In genomic region chr19:33392341-33393285, GRCh38 we compare ENCODE assay signal across 1 cellular context.
TF ChIP-seq lines count a peak whose summit lies in the region.

No MANE protein-coding gene starts in this region.

TF ChIP-seq in K562, 482 proteins besides CTCF, POLR2A, EP300 and RAD21:
- TF ChIP-seq ZNF318 (IDR thresholded peaks at IDR 0.05; ENCODE audit: borderline replicate concordance in 1 of 2, low read depth in 1 of 2) = no peak
- no peak for TF ChIP-seq STAT6 (CRISPR knock-in tag; IDR thresholded peaks at IDR 0.05)
- no peak for TF ChIP-seq MAFF (IDR thresholded peaks at IDR 0.05; ENCODE audit: low read length)
- TF ChIP-seq SETDB1 (IDR thresholded peaks at IDR 0.05; ENCODE audit: low read length) = no peak
- TF ChIP-seq LEF1 (IDR thresholded peaks at IDR 0.05) = no peak
- TF ChIP-seq, protein P1, sequence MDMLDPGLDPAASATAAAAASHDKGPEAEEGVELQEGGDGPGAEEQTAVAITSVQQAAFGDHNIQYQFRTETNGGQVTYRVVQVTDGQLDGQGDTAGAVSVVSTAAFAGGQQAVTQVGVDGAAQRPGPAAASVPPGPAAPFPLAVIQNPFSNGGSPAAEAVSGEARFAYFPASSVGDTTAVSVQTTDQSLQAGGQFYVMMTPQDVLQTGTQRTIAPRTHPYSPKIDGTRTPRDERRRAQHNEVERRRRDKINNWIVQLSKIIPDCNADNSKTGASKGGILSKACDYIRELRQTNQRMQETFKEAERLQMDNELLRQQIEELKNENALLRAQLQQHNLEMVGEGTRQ (CRISPR knock-in tag; IDR thresholded peaks at IDR 0.05) = 0 out of 2 replicates have a peak, but pooled peaks have one; percentile 11
- TF ChIP-seq SMARCA5 (IDR thresholded peaks at IDR 0.05) = no peak
- TF ChIP-seq L3MBTL2 (IDR thresholded peaks at IDR 0.05) = no peak
- TF ChIP-seq, protein P2, sequence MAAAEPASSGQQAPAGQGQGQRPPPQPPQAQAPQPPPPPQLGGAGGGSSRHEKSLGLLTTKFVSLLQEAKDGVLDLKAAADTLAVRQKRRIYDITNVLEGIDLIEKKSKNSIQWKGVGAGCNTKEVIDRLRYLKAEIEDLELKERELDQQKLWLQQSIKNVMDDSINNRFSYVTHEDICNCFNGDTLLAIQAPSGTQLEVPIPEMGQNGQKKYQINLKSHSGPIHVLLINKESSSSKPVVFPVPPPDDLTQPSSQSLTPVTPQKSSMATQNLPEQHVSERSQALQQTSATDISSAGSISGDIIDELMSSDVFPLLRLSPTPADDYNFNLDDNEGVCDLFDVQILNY (CRISPR knock-in tag; IDR thresholded peaks at IDR 0.05) = no peak
- TF ChIP-seq, protein P3, sequence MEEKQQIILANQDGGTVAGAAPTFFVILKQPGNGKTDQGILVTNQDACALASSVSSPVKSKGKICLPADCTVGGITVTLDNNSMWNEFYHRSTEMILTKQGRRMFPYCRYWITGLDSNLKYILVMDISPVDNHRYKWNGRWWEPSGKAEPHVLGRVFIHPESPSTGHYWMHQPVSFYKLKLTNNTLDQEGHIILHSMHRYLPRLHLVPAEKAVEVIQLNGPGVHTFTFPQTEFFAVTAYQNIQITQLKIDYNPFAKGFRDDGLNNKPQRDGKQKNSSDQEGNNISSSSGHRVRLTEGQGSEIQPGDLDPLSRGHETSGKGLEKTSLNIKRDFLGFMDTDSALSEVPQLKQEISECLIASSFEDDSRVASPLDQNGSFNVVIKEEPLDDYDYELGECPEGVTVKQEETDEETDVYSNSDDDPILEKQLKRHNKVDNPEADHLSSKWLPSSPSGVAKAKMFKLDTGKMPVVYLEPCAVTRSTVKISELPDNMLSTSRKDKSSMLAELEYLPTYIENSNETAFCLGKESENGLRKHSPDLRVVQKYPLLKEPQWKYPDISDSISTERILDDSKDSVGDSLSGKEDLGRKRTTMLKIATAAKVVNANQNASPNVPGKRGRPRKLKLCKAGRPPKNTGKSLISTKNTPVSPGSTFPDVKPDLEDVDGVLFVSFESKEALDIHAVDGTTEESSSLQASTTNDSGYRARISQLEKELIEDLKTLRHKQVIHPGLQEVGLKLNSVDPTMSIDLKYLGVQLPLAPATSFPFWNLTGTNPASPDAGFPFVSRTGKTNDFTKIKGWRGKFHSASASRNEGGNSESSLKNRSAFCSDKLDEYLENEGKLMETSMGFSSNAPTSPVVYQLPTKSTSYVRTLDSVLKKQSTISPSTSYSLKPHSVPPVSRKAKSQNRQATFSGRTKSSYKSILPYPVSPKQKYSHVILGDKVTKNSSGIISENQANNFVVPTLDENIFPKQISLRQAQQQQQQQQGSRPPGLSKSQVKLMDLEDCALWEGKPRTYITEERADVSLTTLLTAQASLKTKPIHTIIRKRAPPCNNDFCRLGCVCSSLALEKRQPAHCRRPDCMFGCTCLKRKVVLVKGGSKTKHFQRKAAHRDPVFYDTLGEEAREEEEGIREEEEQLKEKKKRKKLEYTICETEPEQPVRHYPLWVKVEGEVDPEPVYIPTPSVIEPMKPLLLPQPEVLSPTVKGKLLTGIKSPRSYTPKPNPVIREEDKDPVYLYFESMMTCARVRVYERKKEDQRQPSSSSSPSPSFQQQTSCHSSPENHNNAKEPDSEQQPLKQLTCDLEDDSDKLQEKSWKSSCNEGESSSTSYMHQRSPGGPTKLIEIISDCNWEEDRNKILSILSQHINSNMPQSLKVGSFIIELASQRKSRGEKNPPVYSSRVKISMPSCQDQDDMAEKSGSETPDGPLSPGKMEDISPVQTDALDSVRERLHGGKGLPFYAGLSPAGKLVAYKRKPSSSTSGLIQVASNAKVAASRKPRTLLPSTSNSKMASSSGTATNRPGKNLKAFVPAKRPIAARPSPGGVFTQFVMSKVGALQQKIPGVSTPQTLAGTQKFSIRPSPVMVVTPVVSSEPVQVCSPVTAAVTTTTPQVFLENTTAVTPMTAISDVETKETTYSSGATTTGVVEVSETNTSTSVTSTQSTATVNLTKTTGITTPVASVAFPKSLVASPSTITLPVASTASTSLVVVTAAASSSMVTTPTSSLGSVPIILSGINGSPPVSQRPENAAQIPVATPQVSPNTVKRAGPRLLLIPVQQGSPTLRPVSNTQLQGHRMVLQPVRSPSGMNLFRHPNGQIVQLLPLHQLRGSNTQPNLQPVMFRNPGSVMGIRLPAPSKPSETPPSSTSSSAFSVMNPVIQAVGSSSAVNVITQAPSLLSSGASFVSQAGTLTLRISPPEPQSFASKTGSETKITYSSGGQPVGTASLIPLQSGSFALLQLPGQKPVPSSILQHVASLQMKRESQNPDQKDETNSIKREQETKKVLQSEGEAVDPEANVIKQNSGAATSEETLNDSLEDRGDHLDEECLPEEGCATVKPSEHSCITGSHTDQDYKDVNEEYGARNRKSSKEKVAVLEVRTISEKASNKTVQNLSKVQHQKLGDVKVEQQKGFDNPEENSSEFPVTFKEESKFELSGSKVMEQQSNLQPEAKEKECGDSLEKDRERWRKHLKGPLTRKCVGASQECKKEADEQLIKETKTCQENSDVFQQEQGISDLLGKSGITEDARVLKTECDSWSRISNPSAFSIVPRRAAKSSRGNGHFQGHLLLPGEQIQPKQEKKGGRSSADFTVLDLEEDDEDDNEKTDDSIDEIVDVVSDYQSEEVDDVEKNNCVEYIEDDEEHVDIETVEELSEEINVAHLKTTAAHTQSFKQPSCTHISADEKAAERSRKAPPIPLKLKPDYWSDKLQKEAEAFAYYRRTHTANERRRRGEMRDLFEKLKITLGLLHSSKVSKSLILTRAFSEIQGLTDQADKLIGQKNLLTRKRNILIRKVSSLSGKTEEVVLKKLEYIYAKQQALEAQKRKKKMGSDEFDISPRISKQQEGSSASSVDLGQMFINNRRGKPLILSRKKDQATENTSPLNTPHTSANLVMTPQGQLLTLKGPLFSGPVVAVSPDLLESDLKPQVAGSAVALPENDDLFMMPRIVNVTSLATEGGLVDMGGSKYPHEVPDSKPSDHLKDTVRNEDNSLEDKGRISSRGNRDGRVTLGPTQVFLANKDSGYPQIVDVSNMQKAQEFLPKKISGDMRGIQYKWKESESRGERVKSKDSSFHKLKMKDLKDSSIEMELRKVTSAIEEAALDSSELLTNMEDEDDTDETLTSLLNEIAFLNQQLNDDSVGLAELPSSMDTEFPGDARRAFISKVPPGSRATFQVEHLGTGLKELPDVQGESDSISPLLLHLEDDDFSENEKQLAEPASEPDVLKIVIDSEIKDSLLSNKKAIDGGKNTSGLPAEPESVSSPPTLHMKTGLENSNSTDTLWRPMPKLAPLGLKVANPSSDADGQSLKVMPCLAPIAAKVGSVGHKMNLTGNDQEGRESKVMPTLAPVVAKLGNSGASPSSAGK (IDR thresholded peaks at IDR 0.05) = peak; percentile 30; the same call in 1 of the 2 replicates
- TF ChIP-seq MTA3 (IDR thresholded peaks at IDR 0.05; ENCODE audit: borderline replicate concordance) = no peak
- no peak for TF ChIP-seq ZKSCAN8 (CRISPR knock-in tag; IDR thresholded peaks at IDR 0.05)
- TF ChIP-seq, protein P4, sequence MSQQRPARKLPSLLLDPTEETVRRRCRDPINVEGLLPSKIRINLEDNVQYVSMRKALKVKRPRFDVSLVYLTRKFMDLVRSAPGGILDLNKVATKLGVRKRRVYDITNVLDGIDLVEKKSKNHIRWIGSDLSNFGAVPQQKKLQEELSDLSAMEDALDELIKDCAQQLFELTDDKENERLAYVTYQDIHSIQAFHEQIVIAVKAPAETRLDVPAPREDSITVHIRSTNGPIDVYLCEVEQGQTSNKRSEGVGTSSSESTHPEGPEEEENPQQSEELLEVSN (IDR thresholded peaks at IDR 0.05; ENCODE audit: borderline replicate concordance in 1 of 2, extremely low read depth in 1 of 2, insufficient read depth in 1 of 2, insufficient read length in 1 of 2, low read depth in 1 of 2, low read length in 1 of 2, poor library complexity in 1 of 2, severe bottlenecking in 1 of 2) = peak in 1 of 2 experiments; percentile 23
- peak; percentile 80 for TF ChIP-seq NFIC (IDR thresholded peaks at IDR 0.05)
- TF ChIP-seq BHLHE40 (IDR thresholded peaks at IDR 0.05; ENCODE audit: low read length) = 0 out of 2 replicates have a peak, but pooled peaks have one; percentile 23
- TF ChIP-seq, protein P5, sequence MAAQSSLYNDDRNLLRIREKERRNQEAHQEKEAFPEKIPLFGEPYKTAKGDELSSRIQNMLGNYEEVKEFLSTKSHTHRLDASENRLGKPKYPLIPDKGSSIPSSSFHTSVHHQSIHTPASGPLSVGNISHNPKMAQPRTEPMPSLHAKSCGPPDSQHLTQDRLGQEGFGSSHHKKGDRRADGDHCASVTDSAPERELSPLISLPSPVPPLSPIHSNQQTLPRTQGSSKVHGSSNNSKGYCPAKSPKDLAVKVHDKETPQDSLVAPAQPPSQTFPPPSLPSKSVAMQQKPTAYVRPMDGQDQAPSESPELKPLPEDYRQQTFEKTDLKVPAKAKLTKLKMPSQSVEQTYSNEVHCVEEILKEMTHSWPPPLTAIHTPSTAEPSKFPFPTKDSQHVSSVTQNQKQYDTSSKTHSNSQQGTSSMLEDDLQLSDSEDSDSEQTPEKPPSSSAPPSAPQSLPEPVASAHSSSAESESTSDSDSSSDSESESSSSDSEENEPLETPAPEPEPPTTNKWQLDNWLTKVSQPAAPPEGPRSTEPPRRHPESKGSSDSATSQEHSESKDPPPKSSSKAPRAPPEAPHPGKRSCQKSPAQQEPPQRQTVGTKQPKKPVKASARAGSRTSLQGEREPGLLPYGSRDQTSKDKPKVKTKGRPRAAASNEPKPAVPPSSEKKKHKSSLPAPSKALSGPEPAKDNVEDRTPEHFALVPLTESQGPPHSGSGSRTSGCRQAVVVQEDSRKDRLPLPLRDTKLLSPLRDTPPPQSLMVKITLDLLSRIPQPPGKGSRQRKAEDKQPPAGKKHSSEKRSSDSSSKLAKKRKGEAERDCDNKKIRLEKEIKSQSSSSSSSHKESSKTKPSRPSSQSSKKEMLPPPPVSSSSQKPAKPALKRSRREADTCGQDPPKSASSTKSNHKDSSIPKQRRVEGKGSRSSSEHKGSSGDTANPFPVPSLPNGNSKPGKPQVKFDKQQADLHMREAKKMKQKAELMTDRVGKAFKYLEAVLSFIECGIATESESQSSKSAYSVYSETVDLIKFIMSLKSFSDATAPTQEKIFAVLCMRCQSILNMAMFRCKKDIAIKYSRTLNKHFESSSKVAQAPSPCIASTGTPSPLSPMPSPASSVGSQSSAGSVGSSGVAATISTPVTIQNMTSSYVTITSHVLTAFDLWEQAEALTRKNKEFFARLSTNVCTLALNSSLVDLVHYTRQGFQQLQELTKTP (IDR thresholded peaks at IDR 0.05; ENCODE audit: low read depth in 1 of 2, partially characterized antibody in 2 of 2) = no peak
- TF ChIP-seq SMARCE1 (IDR thresholded peaks at IDR 0.05) = no peak
